Comparison of ENCODE assay signal across 29 cellular contexts in genomic region chr10:57973451-57973850, GRCh38.
DNase-seq lines count a peak whose midpoint lies in the region; ATAC-seq, FAIRE-seq and TF ChIP-seq lines count a peak whose summit lies in the region.
"Had no signal": no experiment of that assay in that cellular context is flagged by ENCODE, and none has a peak within 500 bp of the region (broad histone marks: within the 10 kb centered on the region; RNA-seq: fewer than 3 reads in every experiment).

No MANE protein-coding gene starts in this region.

- no peak overlapping the region for H3K4me3 Mint-ChIP-seq in GM23338
- H3K4me3 Mint-ChIP-seq: activated CD4-positive, alpha-beta memory T cell treated with anti-CD3 and anti-CD28 coated beads, Interleukin-2, amount 10 ng/mL, durations not matched to agents 7 days and 5 days; activated naive CD8-positive, alpha-beta T cell treated with anti-CD3 and anti-CD28 coated beads for 36 hours; natural killer cell treated with Interleukin-12 subunit alpha and Interleukin-12 subunit beta and Interleukin-15 and Interleukin-18, amount 100 ng/mL, for 72 hours; stimulated activated naive CD8-positive, alpha-beta T cell treated with anti-CD3 and anti-CD28 coated beads, Interleukin-15, Interleukin-2, amounts not matched to agents 100 ng/mL and 50 ng/mL, for 24 hours had no signal

- H2AFZ ChIP-seq in osteoblast (ENCODE audit: low read length) (peak overlapping the region; percentile 3), GM23338 (no peak overlapping the region)
- H2AFZ ChIP-seq: hepatocyte, parathyroid adenoma had no signal

- DNase-seq in DMS53 treated with DMSO at 0.1 percent for 48 hours (lab: John Stamatoyannopoulos, UW; ENCODE audit: unreplicated experiment): peak; percentile 26
- DNase-seq in NCI-H226: peak; percentile 25
- peak; percentile 35 for DNase-seq in bronchial epithelial cell (ENCODE audit: low read depth)
- DNase-seq in osteoblast (ENCODE audit: insufficient read length, low spot score, missing footprints): no peak
- no peak for DNase-seq in hepatic stellate cell (ENCODE audit: low spot score)
- no peak for DNase-seq in GM23338 (ENCODE audit: low spot score)
- no peak for DNase-seq in D341Med (ENCODE audit: low spot score)
- DNase-seq: activated CD4-positive, alpha-beta memory T cell treated with anti-CD3 and anti-CD28 coated beads, Interleukin-2, amount 10 ng/mL, durations not matched to agents 7 days and 5 days; activated CD4-positive, CD25-positive, alpha-beta regulatory T cell treated with anti-CD3 and anti-CD28 coated beads, Interleukin-2, amount 50 U/mL, for 72 hours; activated naive CD8-positive, alpha-beta T cell treated with anti-CD3 and anti-CD28 coated beads for 36 hours; DMS 273 treated with DMSO at 0.1 percent for 48 hours; effector memory CD4-positive, alpha-beta T cell; foreskin melanocyte; GF-D8; H7; left ventricle myocardium superior; NCI-H1105; NCI-H2029; right lobe of liver; SHP77 treated with DMSO at 0.1 percent for 48 hours had no signal

- H3F3A ChIP-seq in GM23338 (replicated peaks; ENCODE audit: low read depth): no peaks in the 10 kb centered on the region

- H4K20me1 ChIP-seq in osteoblast (ENCODE audit: insufficient read depth, low read length): no peaks in the 10 kb centered on the region
- H4K20me1 ChIP-seq in GM23338 (replicated peaks; ENCODE audit: insufficient read depth): no peaks in the 10 kb centered on the region

- no peaks in the 10 kb centered on the region for H3K4me1 Mint-ChIP-seq in GM23338
- H3K4me1 Mint-ChIP-seq: activated CD4-positive, alpha-beta memory T cell treated with anti-CD3 and anti-CD28 coated beads, Interleukin-2, amount 10 ng/mL, durations not matched to agents 7 days and 5 days; activated naive CD8-positive, alpha-beta T cell treated with anti-CD3 and anti-CD28 coated beads for 36 hours had no signal

- H3K4me1 ChIP-seq in osteoblast (ENCODE audit: insufficient read depth, low read length) (no peaks in the 10 kb centered on the region), GM23338 (ENCODE audit: insufficient read depth) (no peaks in the 10 kb centered on the region)
- H3K4me1 ChIP-seq: esophagus muscularis mucosa, parathyroid adenoma, right lobe of liver had no signal

- H3K27me3 Mint-ChIP-seq in GM23338 (ENCODE audit: insufficient read depth, low read depth, poor library complexity): no peaks in the 10 kb centered on the region
- H3K27me3 Mint-ChIP-seq: activated CD4-positive, alpha-beta memory T cell treated with anti-CD3 and anti-CD28 coated beads, Interleukin-2, amount 10 ng/mL, durations not matched to agents 7 days and 5 days; activated naive CD8-positive, alpha-beta T cell treated with anti-CD3 and anti-CD28 coated beads for 36 hours; natural killer cell treated with Interleukin-12 subunit alpha and Interleukin-12 subunit beta and Interleukin-15 and Interleukin-18, amount 100 ng/mL, for 72 hours; stimulated activated naive CD8-positive, alpha-beta T cell treated with anti-CD3 and anti-CD28 coated beads, Interleukin-15, Interleukin-2, amounts not matched to agents 100 ng/mL and 50 ng/mL, for 24 hours had no signal

- no peak overlapping the region for H3K27ac Mint-ChIP-seq in GM23338
- H3K27ac Mint-ChIP-seq: activated CD4-positive, alpha-beta memory T cell treated with anti-CD3 and anti-CD28 coated beads, Interleukin-2, amount 10 ng/mL, durations not matched to agents 7 days and 5 days; activated naive CD8-positive, alpha-beta T cell treated with anti-CD3 and anti-CD28 coated beads for 36 hours; natural killer cell treated with Interleukin-12 subunit alpha and Interleukin-12 subunit beta and Interleukin-15 and Interleukin-18, amount 100 ng/mL, for 72 hours; stimulated activated naive CD8-positive, alpha-beta T cell treated with anti-CD3 and anti-CD28 coated beads, Interleukin-15, Interleukin-2, amounts not matched to agents 100 ng/mL and 50 ng/mL, for 24 hours had no signal

- ATAC-seq in HG02588 (IDR thresholded peaks at IDR 0.05; ENCODE audit: unreplicated experiment) (no peak), GM23338 (no peak)
- ATAC-seq: HepG2; left ventricle myocardium superior; natural killer cell treated with Interleukin-12 subunit alpha and Interleukin-12 subunit beta and Interleukin-15 and Interleukin-18, amount 100 ng/mL, for 72 hours; right lobe of liver had no signal

- FAIRE-seq in bronchial epithelial cell (lab: Jason Lieb, UNC): no peak
- FAIRE-seq: GM18507, HepG2 had no signal

- H3K4me3 ChIP-seq in bronchial epithelial cell (ENCODE audit: low read depth, low read length): no peak overlapping the region
- H3K4me3 ChIP-seq in osteoblast (ENCODE audit: insufficient read depth, low read length): no peak overlapping the region
- H3K4me3 ChIP-seq in GM23338: no peak overlapping the region
- H3K4me3 ChIP-seq: esophagus muscularis mucosa, hepatocyte, right lobe of liver had no signal

- TF ChIP-seq CTCF in bronchial epithelial cell (IDR thresholded peaks at IDR 0.05; ENCODE audit: insufficient read depth, low read length, severe bottlenecking) (no peak), osteoblast (IDR thresholded peaks at IDR 0.05; ENCODE audit: extremely low read depth, low read depth, low read length) (no peak), GM23338 (conservative IDR thresholded peaks at IDR 0.05; ENCODE audit: low read depth in 2 of 2) (no peak)

- H3K27ac ChIP-seq in osteoblast (ENCODE audit: low read depth, low read length): no peak overlapping the region
- H3K27ac ChIP-seq in GM23338 (ENCODE audit: low read depth): no peak overlapping the region
- H3K27ac ChIP-seq: esophagus muscularis mucosa, hepatocyte, HL-60, parathyroid adenoma, right lobe of liver had no signal

- H3K9me2 ChIP-seq in GM23338 (ENCODE audit: insufficient read depth): no peaks in the 10 kb centered on the region; the same call in 1 of the 2 replicates

- H3K4me2 ChIP-seq in osteoblast (ENCODE audit: insufficient read depth, low read length): no peak overlapping the region
- no peak overlapping the region for H3K4me2 ChIP-seq in GM23338
- H3K4me2 ChIP-seq: hepatocyte had no signal

- H3K27me3 ChIP-seq in bronchial epithelial cell (ENCODE audit: control insufficient read depth, insufficient read depth, low read length): no peaks in the 10 kb centered on the region
- H3K27me3 ChIP-seq in osteoblast (ENCODE audit: insufficient read depth, low read length): no peaks in the 10 kb centered on the region
- H3K27me3 ChIP-seq in GM23338 (ENCODE audit: insufficient read depth): no peaks in the 10 kb centered on the region
- H3K27me3 ChIP-seq: esophagus muscularis mucosa, hepatocyte, right lobe of liver had no signal

- no peaks in the 10 kb centered on the region for H3K9me3 ChIP-seq in osteoblast (ENCODE audit: low read depth, low read length)
- H3K9me3 ChIP-seq: right lobe of liver had no signal

- no peaks in the 10 kb centered on the region for H3K36me3 ChIP-seq in bronchial epithelial cell (ENCODE audit: control insufficient read depth, insufficient read depth, low read length)
- no peaks in the 10 kb centered on the region for H3K36me3 ChIP-seq in osteoblast (ENCODE audit: insufficient read depth, low read length)
- no peaks in the 10 kb centered on the region for H3K36me3 ChIP-seq in GM23338 (ENCODE audit: insufficient read depth)
- H3K36me3 ChIP-seq: esophagus muscularis mucosa, right lobe of liver had no signal

- H3K79me2 ChIP-seq in osteoblast (ENCODE audit: insufficient read depth, low read length): no peaks in the 10 kb centered on the region
- no peaks in the 10 kb centered on the region for H3K79me2 ChIP-seq in GM23338 (replicated peaks; ENCODE audit: insufficient read depth)
- H3K79me2 ChIP-seq: hepatocyte, parathyroid adenoma had no signal

- peaks cover 5% of the 10 kb centered on the region; the same call in 2 of the 3 replicates for H3K36me3 Mint-ChIP-seq in GM23338 (ENCODE audit: low read depth)
- H3K36me3 Mint-ChIP-seq: activated naive CD8-positive, alpha-beta T cell treated with anti-CD3 and anti-CD28 coated beads for 36 hours; natural killer cell treated with Interleukin-12 subunit alpha and Interleukin-12 subunit beta and Interleukin-15 and Interleukin-18, amount 100 ng/mL, for 72 hours had no signal

- H3K9me3 Mint-ChIP-seq in GM23338: peaks cover 4% of the 10 kb centered on the region; the same call in 1 of the 3 replicates
- H3K9me3 Mint-ChIP-seq: stimulated activated naive CD8-positive, alpha-beta T cell treated with anti-CD3 and anti-CD28 coated beads, Interleukin-15, Interleukin-2, amounts not matched to agents 100 ng/mL and 50 ng/mL, for 24 hours had no signal

TF ChIP-seq in GM23338, 12 proteins besides CTCF, POLR2A, EP300 and RAD21:
- TF ChIP-seq NANOG (IDR thresholded peaks at IDR 0.05; ENCODE audit: borderline replicate concordance) (no peak), ZNF331 (CRISPR knock-in tag; IDR thresholded peaks at IDR 0.05; ENCODE audit: low read depth) (no peak), ETS1 (IDR thresholded peaks at IDR 0.05) (no peak), ZNF114 (CRISPR knock-in tag; IDR thresholded peaks at IDR 0.05) (no peak), EZH2 (IDR thresholded peaks at IDR 0.05; ENCODE audit: low read depth, unreplicated experiment) (no peak)

Comparison
In these comparisons a context has a peak if more than half of its experiments do, and no peak if none do; other contexts are left out.
1. DNase-seq: peak in DMS53 treated with DMSO at 0.1 percent for 48 hours (single experiment), NCI-H226 (single experiment) and bronchial epithelial cell (single experiment); none in osteoblast (single experiment), hepatic stellate cell (single experiment), GM23338 (single experiment) and D341Med (single experiment).